In genomic region chr7:36003343-36003742, GRCh38 we compare ENCODE assay signal across 37 cellular contexts.
"Had no signal": no experiment of that assay in that cellular context is flagged by ENCODE, and none has a peak within 500 bp of the region (broad histone marks: within the 10 kb centered on the region; RNA-seq: fewer than 3 reads in every experiment).

No MANE protein-coding gene starts in this region.

- H3K9me3 Mint-ChIP-seq: activated B cell treated with CpG ODN at 0.5 μM for 24 hours; activated CD4-positive, alpha-beta memory T cell treated with anti-CD3 and anti-CD28 coated beads for 36 hours; activated CD4-positive, alpha-beta T cell treated with anti-CD3 and anti-CD28 coated beads, Interleukin-2, amount 10 ng/mL, durations not matched to agents 24 days and 14 days; activated CD8-positive, alpha-beta T cell treated with anti-CD3 and anti-CD28 coated beads for 36 hours; activated naive CD4-positive, alpha-beta T cell treated with anti-CD3 and anti-CD28 coated beads, Interleukin-2, amount 50 U/mL, for 72 hours; activated naive CD8-positive, alpha-beta T cell treated with anti-CD3 and anti-CD28 coated beads for 36 hours; activated T-cell treated with anti-CD3 and anti-CD28 coated beads, Interleukin-2, amount 50 U/mL, for 4 hours; activated T-cell treated with anti-CD3 and anti-CD28 coated beads, Interleukin-2, amount 50 U/mL, for 72 hours; activated T-helper 1 cell treated with anti-CD3 and anti-CD28 coated beads, Interleukin-12 subunit alpha, Interleukin-12 subunit beta, Interleukin-2, Interleukin-4 antibody, amounts not matched to agents 30 ng/mL and 10 ng/mL and 1 ng/mL, durations not matched to agents 14 hours and 24 hours and 36 hours; activated T-helper 17 cell treated with anti-CD3 and anti-CD28 coated beads, Interleukin-2, amount 50 U/mL, for 72 hours; T-helper 1 cell treated with Interleukin-12 subunit alpha and Interleukin-12 subunit beta and Interleukin-4 antibody, amounts not matched to agents 30 μg/mL and 1 μg/mL, for 36 hours; T-helper 2 cell treated with Interferon-gamma antibody and Interleukin-4, amounts not matched to agents 5 μg/mL and 100 μg/mL, for 36 hours had no signal

- DNase-seq: activated B cell treated with CpG ODN at 0.5 μM for 24 hours; activated CD4-positive, alpha-beta memory T cell treated with anti-CD3 and anti-CD28 coated beads for 36 hours; activated CD4-positive, alpha-beta T cell treated with anti-CD3 and anti-CD28 coated beads for 4 hours; activated CD4-positive, alpha-beta T cell treated with anti-CD3 and anti-CD28 coated beads, Interleukin-2, amount 10 ng/mL, durations not matched to agents 24 days and 14 days; activated CD4-positive, alpha-beta T cell treated with anti-CD3 and anti-CD28 coated beads, Interleukin-2, amount 50 U/mL, for 1 hour; activated CD4-positive, alpha-beta T cell treated with anti-CD3 and anti-CD28 coated beads, Interleukin-2, amount 50 U/mL, for 4 hours; activated CD4-positive, CD25-positive, alpha-beta regulatory T cell treated with anti-CD3 and anti-CD28 coated beads, Interleukin-2, amount 50 U/mL, for 72 hours; activated CD8-positive, alpha-beta memory T cell treated with anti-CD3 and anti-CD28 coated beads, Interleukin-2, amount 50 U/mL, for 4 hours; activated CD8-positive, alpha-beta T cell treated with anti-CD3 and anti-CD28 coated beads for 36 hours; activated effector memory CD4-positive, alpha-beta T cell treated with anti-CD3 and anti-CD28 coated beads, Interleukin-2, amount 50 U/mL, for 16 hours; activated gamma-delta T cell treated with Interleukin-2 at 50 U/mL for 16 hours; activated naive CD4-positive, alpha-beta T cell; activated naive CD4-positive, alpha-beta T cell treated with anti-CD3 and anti-CD28 coated beads for 36 hours; activated naive CD4-positive, alpha-beta T cell treated with anti-CD3 and anti-CD28 coated beads, Interleukin-2, amount 50 U/mL, for 16 hours; activated naive CD8-positive, alpha-beta T cell treated with anti-CD3 and anti-CD28 coated beads for 36 hours; activated T-cell treated with anti-CD3 and anti-CD28 coated beads for 4 hours; activated T-cell treated with anti-CD3 and anti-CD28 coated beads, Interleukin-2, amount 50 U/mL, for 1 hour; activated T-cell treated with anti-CD3 and anti-CD28 coated beads, Interleukin-2, amount 50 U/mL, for 4 hours; activated T-cell treated with anti-CD3 and anti-CD28 coated beads, Interleukin-2, amount 50 U/mL, for 72 hours; adrenal gland; amniotic stem cell; aorta; body of pancreas; brain microvascular endothelial cell; central memory CD4-positive, alpha-beta T cell; T-helper 1 cell; T-helper 2 cell; T-helper 9 cell had no signal

- H3K36me3 Mint-ChIP-seq: activated CD4-positive, alpha-beta memory T cell treated with anti-CD3 and anti-CD28 coated beads for 36 hours; activated naive CD4-positive, alpha-beta T cell treated with anti-CD3 and anti-CD28 coated beads, Interleukin-2, amount 50 U/mL, for 72 hours; activated naive CD8-positive, alpha-beta T cell treated with anti-CD3 and anti-CD28 coated beads for 36 hours had no signal

- H3K27me3 ChIP-seq: adrenal gland, body of pancreas, brain microvascular endothelial cell, breast epithelium had no signal

- ATAC-seq: activated CD8-positive, alpha-beta T cell treated with anti-CD3 and anti-CD28 coated beads for 36 hours; activated naive CD4-positive, alpha-beta T cell treated with anti-CD3 and anti-CD28 coated beads, Interleukin-2, amount 50 U/mL, for 72 hours; activated T-cell treated with anti-CD3 and anti-CD28 coated beads, Interleukin-2, amount 50 U/mL, for 4 hours; activated T-cell treated with anti-CD3 and anti-CD28 coated beads, Interleukin-2, amount 50 U/mL, for 72 hours; activated T-helper 17 cell treated with anti-CD3 and anti-CD28 coated beads, Interleukin-2, amount 50 U/mL, for 72 hours; body of pancreas had no signal

- H3K4me1 Mint-ChIP-seq: activated B cell treated with CpG ODN at 0.5 μM for 24 hours; activated T-helper 17 cell treated with anti-CD3 and anti-CD28 coated beads, Interleukin-2, amount 50 U/mL, for 72 hours had no signal

- H3K27ac ChIP-seq: adrenal gland, body of pancreas, brain microvascular endothelial cell, breast epithelium, VCaP had no signal

- FAIRE-seq: astrocyte, TTC549 had no signal

- H3K9me3 ChIP-seq: body of pancreas, breast epithelium had no signal

- H3K4me3 ChIP-seq: adrenal gland, body of pancreas, breast epithelium had no signal

- H3K27me3 Mint-ChIP-seq: activated CD4-positive, alpha-beta memory T cell treated with anti-CD3 and anti-CD28 coated beads for 36 hours; activated CD8-positive, alpha-beta T cell treated with anti-CD3 and anti-CD28 coated beads for 36 hours; activated T-helper 17 cell treated with anti-CD3 and anti-CD28 coated beads, Interleukin-2, amount 50 U/mL, for 72 hours had no signal

- H3K27ac Mint-ChIP-seq: activated B cell treated with CpG ODN at 0.5 μM for 24 hours; activated CD4-positive, alpha-beta memory T cell treated with anti-CD3 and anti-CD28 coated beads for 36 hours; activated CD4-positive, alpha-beta T cell treated with anti-CD3 and anti-CD28 coated beads, Interleukin-2, amount 10 ng/mL, durations not matched to agents 24 days and 14 days; activated CD8-positive, alpha-beta T cell treated with anti-CD3 and anti-CD28 coated beads for 36 hours; activated naive CD4-positive, alpha-beta T cell treated with anti-CD3 and anti-CD28 coated beads for 36 hours; activated naive CD4-positive, alpha-beta T cell treated with anti-CD3 and anti-CD28 coated beads, Interleukin-2, amount 50 U/mL, for 72 hours; activated naive CD8-positive, alpha-beta T cell treated with anti-CD3 and anti-CD28 coated beads for 36 hours; activated T-cell treated with anti-CD3 and anti-CD28 coated beads, Interleukin-2, amount 50 U/mL, for 72 hours; activated T-helper 1 cell treated with anti-CD3 and anti-CD28 coated beads, Interleukin-12 subunit alpha, Interleukin-12 subunit beta, Interleukin-2, Interleukin-4 antibody, amounts not matched to agents 30 ng/mL and 10 ng/mL and 1 ng/mL, durations not matched to agents 14 hours and 24 hours and 36 hours; activated T-helper 17 cell treated with anti-CD3 and anti-CD28 coated beads, Interleukin-2, amount 50 U/mL, for 72 hours; T-helper 1 cell treated with Interleukin-12 subunit alpha and Interleukin-12 subunit beta and Interleukin-4 antibody, amounts not matched to agents 30 μg/mL and 1 μg/mL, for 36 hours; T-helper 2 cell treated with Interferon-gamma antibody and Interleukin-4, amounts not matched to agents 5 μg/mL and 100 μg/mL, for 36 hours had no signal

- H3K4me1 ChIP-seq: adrenal gland, body of pancreas, breast epithelium had no signal

- H3K4me3 Mint-ChIP-seq: activated B cell treated with CpG ODN at 0.5 μM for 24 hours; activated CD4-positive, alpha-beta memory T cell treated with anti-CD3 and anti-CD28 coated beads for 36 hours; activated CD4-positive, alpha-beta T cell treated with anti-CD3 and anti-CD28 coated beads, Interleukin-2, amount 10 ng/mL, durations not matched to agents 24 days and 14 days; activated CD8-positive, alpha-beta T cell treated with anti-CD3 and anti-CD28 coated beads for 36 hours; activated naive CD4-positive, alpha-beta T cell treated with anti-CD3 and anti-CD28 coated beads for 36 hours; activated naive CD8-positive, alpha-beta T cell treated with anti-CD3 and anti-CD28 coated beads for 36 hours; activated T-cell treated with anti-CD3 and anti-CD28 coated beads, Interleukin-2, amount 50 U/mL, for 4 hours; activated T-cell treated with anti-CD3 and anti-CD28 coated beads, Interleukin-2, amount 50 U/mL, for 72 hours; activated T-helper 1 cell treated with anti-CD3 and anti-CD28 coated beads, Interleukin-12 subunit alpha, Interleukin-12 subunit beta, Interleukin-2, Interleukin-4 antibody, amounts not matched to agents 30 ng/mL and 10 ng/mL and 1 ng/mL, durations not matched to agents 14 hours and 24 hours and 36 hours; activated T-helper 17 cell treated with anti-CD3 and anti-CD28 coated beads, Interleukin-2, amount 50 U/mL, for 72 hours; T-helper 1 cell treated with Interleukin-12 subunit alpha and Interleukin-12 subunit beta and Interleukin-4 antibody, amounts not matched to agents 30 μg/mL and 1 μg/mL, for 36 hours; T-helper 2 cell treated with Interferon-gamma antibody and Interleukin-4, amounts not matched to agents 5 μg/mL and 100 μg/mL, for 36 hours had no signal

- H3K36me3 ChIP-seq: adrenal gland, brain microvascular endothelial cell, breast epithelium had no signal
